In the genomic region with DNA sequence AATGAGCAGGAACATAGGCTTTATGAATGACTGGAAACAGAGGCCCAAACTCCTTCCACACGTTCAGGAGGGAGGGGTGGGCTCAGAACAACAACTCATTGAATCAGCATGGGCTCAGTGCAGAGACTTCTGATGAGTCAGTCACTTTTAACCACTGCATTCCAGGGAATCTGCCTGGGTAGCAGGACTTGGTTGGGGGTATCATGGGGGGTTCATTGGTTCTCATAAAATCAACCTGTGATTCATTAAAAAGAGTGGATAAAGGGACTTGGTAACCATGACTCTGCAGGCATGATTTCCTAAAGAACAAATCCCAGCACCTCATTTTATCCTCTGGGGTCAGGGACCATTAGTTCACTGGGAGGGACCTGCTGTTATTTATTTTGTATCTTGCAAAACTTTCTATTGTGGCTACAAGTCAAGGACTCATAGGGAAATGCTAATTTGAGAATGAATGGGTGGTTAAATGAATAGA, we compare ENCODE assay signal across 1 cellular context.
TF ChIP-seq lines count a peak whose summit lies in the region.

No MANE protein-coding gene starts in this region.

TF ChIP-seq in H1, 55 proteins besides CTCF, POLR2A, EP300 and RAD21:
- TF ChIP-seq TEAD4 (IDR thresholded peaks at IDR 0.05; ENCODE audit: low read depth, low read length) (peak; percentile 37; the same call in 1 of the 2 replicates), GABPA (IDR thresholded peaks at IDR 0.05; ENCODE audit: borderline replicate concordance, insufficient read depth, low read length) (no peak)
TF ChIP-seq in H1: peak in this region for 1.
